In the genomic region with DNA sequence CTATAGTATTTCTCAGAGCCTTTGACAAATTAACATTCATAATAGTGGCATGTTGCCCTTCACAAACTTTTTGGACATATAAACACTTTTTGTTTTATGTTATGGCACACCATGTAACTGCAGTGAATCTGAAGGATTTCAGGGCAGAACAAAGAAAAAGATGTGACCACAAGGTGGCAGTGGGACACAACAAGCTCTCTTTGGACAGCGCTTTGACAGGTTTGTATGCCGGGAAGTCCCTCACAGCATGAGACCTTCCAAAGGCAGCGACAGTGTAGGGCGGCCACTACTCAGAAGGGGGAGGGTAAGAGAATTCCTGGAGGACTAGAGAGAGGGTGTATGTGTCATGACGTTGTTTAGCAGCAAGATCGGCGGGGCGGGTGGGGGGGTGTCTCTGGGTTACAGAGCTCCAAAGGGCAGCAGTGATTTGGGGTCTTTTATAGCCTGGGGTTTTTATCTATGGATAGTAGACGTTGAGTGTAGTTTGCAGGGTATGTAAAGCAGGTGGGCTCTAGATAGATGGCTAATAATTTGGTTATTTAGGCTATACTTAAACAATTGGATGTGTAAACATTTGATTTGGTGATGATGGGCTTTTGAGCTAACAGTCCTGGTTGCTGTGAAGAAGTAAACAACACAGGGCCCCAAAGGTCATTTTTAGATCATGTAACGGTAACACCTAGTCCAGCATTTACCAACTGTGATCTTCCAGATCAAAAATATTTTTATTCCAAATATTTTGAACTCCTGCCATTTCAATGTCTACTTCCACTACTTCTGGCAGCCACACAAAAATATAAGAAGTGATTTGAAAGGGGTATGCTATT, we compare ENCODE assay signal across 1 cellular context.
TF ChIP-seq lines count a peak whose summit lies in the region.

No MANE protein-coding gene starts in this region.

TF ChIP-seq in HEK293, 187 proteins besides CTCF, POLR2A, EP300 and RAD21 (continued from another document and continues in another):
- TF ChIP-seq, protein P1, sequence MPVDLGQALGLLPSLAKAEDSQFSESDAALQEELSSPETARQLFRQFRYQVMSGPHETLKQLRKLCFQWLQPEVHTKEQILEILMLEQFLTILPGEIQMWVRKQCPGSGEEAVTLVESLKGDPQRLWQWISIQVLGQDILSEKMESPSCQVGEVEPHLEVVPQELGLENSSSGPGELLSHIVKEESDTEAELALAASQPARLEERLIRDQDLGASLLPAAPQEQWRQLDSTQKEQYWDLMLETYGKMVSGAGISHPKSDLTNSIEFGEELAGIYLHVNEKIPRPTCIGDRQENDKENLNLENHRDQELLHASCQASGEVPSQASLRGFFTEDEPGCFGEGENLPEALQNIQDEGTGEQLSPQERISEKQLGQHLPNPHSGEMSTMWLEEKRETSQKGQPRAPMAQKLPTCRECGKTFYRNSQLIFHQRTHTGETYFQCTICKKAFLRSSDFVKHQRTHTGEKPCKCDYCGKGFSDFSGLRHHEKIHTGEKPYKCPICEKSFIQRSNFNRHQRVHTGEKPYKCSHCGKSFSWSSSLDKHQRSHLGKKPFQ (tag by site-specific recombination; IDR thresholded peaks at IDR 0.05), result no peak
- 0 out of 2 replicates have a peak, but pooled peaks have one; percentile 56 for TF ChIP-seq ZNF184 (tag by site-specific recombination; IDR thresholded peaks at IDR 0.05)
- no peak for TF ChIP-seq ZNF214 (tag by site-specific recombination; IDR thresholded peaks at IDR 0.05; ENCODE audit: borderline replicate concordance)
- no peak for TF ChIP-seq ZNF121 (tag by site-specific recombination; IDR thresholded peaks at IDR 0.05)
- TF ChIP-seq ZNF658 (tag by site-specific recombination; IDR thresholded peaks at IDR 0.05), result no peak
- no peak for TF ChIP-seq ZBTB21 (tag by site-specific recombination; IDR thresholded peaks at IDR 0.05)
- no peak for TF ChIP-seq ZNF670 (tag by site-specific recombination; IDR thresholded peaks at IDR 0.05; ENCODE audit: low read depth)
- TF ChIP-seq, protein P2, sequence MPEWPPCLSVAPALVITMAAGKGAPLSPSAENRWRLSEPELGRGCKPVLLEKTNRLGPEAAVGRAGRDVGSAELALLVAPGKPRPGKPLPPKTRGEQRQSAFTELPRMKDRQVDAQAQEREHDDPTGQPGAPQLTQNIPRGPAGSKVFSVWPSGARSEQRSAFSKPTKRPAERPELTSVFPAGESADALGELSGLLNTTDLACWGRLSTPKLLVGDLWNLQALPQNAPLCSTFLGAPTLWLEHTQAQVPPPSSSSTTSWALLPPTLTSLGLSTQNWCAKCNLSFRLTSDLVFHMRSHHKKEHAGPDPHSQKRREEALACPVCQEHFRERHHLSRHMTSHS (tag by site-specific recombination; IDR thresholded peaks at IDR 0.05), result no peak
- TF ChIP-seq, protein P3, sequence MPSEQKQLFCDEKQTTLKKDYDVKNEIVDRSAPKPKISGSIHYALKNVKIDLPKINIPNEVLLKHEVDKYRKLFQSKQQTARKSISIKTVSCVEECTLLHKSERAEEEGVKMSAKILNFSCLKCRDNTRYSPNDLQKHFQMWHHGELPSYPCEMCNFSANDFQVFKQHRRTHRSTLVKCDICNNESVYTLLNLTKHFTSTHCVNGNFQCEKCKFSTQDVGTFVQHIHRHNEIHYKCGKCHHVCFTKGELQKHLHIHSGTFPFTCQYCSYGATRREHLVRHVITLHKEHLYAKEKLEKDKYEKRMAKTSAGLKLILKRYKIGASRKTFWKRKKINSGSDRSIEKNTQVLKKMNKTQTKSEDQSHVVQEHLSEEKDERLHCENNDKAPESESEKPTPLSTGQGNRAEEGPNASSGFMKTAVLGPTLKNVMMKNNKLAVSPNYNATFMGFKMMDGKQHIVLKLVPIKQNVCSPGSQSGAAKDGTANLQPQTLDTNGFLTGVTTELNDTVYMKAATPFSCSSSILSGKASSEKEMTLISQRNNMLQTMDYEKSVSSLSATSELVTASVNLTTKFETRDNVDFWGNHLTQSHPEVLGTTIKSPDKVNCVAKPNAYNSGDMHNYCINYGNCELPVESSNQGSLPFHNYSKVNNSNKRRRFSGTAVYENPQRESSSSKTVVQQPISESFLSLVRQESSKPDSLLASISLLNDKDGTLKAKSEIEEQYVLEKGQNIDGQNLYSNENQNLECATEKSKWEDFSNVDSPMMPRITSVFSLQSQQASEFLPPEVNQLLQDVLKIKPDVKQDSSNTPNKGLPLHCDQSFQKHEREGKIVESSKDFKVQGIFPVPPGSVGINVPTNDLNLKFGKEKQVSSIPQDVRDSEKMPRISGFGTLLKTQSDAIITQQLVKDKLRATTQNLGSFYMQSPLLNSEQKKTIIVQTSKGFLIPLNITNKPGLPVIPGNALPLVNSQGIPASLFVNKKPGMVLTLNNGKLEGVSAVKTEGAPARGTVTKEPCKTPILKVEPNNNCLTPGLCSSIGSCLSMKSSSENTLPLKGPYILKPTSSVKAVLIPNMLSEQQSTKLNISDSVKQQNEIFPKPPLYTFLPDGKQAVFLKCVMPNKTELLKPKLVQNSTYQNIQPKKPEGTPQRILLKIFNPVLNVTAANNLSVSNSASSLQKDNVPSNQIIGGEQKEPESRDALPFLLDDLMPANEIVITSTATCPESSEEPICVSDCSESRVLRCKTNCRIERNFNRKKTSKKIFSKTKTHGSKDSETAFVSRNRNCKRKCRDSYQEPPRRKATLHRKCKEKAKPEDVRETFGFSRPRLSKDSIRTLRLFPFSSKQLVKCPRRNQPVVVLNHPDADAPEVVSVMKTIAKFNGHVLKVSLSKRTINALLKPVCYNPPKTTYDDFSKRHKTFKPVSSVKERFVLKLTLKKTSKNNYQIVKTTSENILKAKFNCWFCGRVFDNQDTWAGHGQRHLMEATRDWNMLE (tag by site-specific recombination; conservative IDR thresholded peaks at IDR 0.05; ENCODE audit: low read depth), result peak; percentile 67
- no peak for TF ChIP-seq ZNF555 (tag by site-specific recombination; conservative IDR thresholded peaks at IDR 0.05)
- TF ChIP-seq ZNF76 (tag by site-specific recombination; IDR thresholded peaks at IDR 0.05; ENCODE audit: borderline replicate concordance, low read depth), result no peak
- TF ChIP-seq ZNF544 (tag by site-specific recombination; IDR thresholded peaks at IDR 0.05), result no peak
- TF ChIP-seq ZNF837 (tag by site-specific recombination; IDR thresholded peaks at IDR 0.05), result no peak
- no peak for TF ChIP-seq KLF16 (tag by site-specific recombination; IDR thresholded peaks at IDR 0.05)
- no peak for TF ChIP-seq SP2 (tag by site-specific recombination; IDR thresholded peaks at IDR 0.05)
- TF ChIP-seq ZNF624 (tag by site-specific recombination; IDR thresholded peaks at IDR 0.05), result no peak
- no peak for TF ChIP-seq KLF1 (tag by site-specific recombination; IDR thresholded peaks at IDR 0.05)
- TF ChIP-seq TCF7L2 (IDR thresholded peaks at IDR 0.05; ENCODE audit: borderline replicate concordance, low read depth, low read length), result no peak
- no peak for TF ChIP-seq KLF7 (tag by site-specific recombination; IDR thresholded peaks at IDR 0.05; ENCODE audit: borderline replicate concordance)
- 0 out of 2 replicates have a peak, but pooled peaks have one; percentile 23 for TF ChIP-seq ZBTB8A (tag by site-specific recombination; IDR thresholded peaks at IDR 0.05)
- no peak for TF ChIP-seq GLIS1 (tag by site-specific recombination; IDR thresholded peaks at IDR 0.05)
- TF ChIP-seq ZNF626 (tag by site-specific recombination; IDR thresholded peaks at IDR 0.05), result peak; percentile 61; the same call in 1 of the 2 replicates
- TF ChIP-seq ZNF223 (tag by site-specific recombination; IDR thresholded peaks at IDR 0.05), result no peak
- TF ChIP-seq TRIM28 (IDR thresholded peaks at IDR 0.05; ENCODE audit: borderline replicate concordance, low read length), result 0 out of 2 replicates have a peak, but pooled peaks have one; percentile 50
- TF ChIP-seq ZNF600 (tag by site-specific recombination; IDR thresholded peaks at IDR 0.05), result peak; percentile 73; the same call in 1 of the 2 replicates
- TF ChIP-seq ZNF324 (tag by site-specific recombination; IDR thresholded peaks at IDR 0.05), result 0 out of 2 replicates have a peak, but pooled peaks have one; percentile 46
- TF ChIP-seq, protein P4, sequence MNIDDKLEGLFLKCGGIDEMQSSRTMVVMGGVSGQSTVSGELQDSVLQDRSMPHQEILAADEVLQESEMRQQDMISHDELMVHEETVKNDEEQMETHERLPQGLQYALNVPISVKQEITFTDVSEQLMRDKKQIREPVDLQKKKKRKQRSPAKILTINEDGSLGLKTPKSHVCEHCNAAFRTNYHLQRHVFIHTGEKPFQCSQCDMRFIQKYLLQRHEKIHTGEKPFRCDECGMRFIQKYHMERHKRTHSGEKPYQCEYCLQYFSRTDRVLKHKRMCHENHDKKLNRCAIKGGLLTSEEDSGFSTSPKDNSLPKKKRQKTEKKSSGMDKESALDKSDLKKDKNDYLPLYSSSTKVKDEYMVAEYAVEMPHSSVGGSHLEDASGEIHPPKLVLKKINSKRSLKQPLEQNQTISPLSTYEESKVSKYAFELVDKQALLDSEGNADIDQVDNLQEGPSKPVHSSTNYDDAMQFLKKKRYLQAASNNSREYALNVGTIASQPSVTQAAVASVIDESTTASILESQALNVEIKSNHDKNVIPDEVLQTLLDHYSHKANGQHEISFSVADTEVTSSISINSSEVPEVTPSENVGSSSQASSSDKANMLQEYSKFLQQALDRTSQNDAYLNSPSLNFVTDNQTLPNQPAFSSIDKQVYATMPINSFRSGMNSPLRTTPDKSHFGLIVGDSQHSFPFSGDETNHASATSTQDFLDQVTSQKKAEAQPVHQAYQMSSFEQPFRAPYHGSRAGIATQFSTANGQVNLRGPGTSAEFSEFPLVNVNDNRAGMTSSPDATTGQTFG (tag by site-specific recombination; IDR thresholded peaks at IDR 0.05; ENCODE audit: borderline replicate concordance), result no peak
- peak; percentile 85 for TF ChIP-seq ZNF660 (tag by site-specific recombination; IDR thresholded peaks at IDR 0.05)
- TF ChIP-seq, protein P5, sequence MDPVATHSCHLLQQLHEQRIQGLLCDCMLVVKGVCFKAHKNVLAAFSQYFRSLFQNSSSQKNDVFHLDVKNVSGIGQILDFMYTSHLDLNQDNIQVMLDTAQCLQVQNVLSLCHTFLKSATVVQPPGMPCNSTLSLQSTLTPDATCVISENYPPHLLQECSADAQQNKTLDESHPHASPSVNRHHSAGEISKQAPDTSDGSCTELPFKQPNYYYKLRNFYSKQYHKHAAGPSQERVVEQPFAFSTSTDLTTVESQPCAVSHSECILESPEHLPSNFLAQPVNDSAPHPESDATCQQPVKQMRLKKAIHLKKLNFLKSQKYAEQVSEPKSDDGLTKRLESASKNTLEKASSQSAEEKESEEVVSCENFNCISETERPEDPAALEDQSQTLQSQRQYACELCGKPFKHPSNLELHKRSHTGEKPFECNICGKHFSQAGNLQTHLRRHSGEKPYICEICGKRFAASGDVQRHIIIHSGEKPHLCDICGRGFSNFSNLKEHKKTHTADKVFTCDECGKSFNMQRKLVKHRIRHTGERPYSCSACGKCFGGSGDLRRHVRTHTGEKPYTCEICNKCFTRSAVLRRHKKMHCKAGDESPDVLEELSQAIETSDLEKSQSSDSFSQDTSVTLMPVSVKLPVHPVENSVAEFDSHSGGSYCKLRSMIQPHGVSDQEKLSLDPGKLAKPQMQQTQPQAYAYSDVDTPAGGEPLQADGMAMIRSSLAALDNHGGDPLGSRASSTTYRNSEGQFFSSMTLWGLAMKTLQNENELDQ (tag by site-specific recombination; IDR thresholded peaks at IDR 0.05; ENCODE audit: low read depth), result no peak
- peak; percentile 97 for TF ChIP-seq ZNF654 (tag by site-specific recombination; IDR thresholded peaks at IDR 0.05; ENCODE audit: low read depth)
- TF ChIP-seq ZBTB7A (tag by site-specific recombination; IDR thresholded peaks at IDR 0.05; ENCODE audit: low read depth), result no peak
- TF ChIP-seq HOXC10 (CRISPR knock-in tag; IDR thresholded peaks at IDR 0.05), result no peak
- no peak for TF ChIP-seq ZNF274 (IDR thresholded peaks at IDR 0.05; ENCODE audit: low read length)
- no peak for TF ChIP-seq ZNF274 (tag by site-specific recombination; IDR thresholded peaks at IDR 0.05; ENCODE audit: borderline replicate concordance)
- TF ChIP-seq SALL2 (tag by site-specific recombination; IDR thresholded peaks at IDR 0.05; ENCODE audit: borderline replicate concordance), result no peak
- TF ChIP-seq ZFP41 (tag by site-specific recombination; IDR thresholded peaks at IDR 0.05; ENCODE audit: borderline replicate concordance), result no peak
- TF ChIP-seq ZNF514 (tag by site-specific recombination; IDR thresholded peaks at IDR 0.05), result no peak
- TF ChIP-seq ZNF366 (tag by site-specific recombination; conservative IDR thresholded peaks at IDR 0.05), result no peak
- TF ChIP-seq ZNF707 (tag by site-specific recombination; IDR thresholded peaks at IDR 0.05), result no peak
- TF ChIP-seq, protein P6, sequence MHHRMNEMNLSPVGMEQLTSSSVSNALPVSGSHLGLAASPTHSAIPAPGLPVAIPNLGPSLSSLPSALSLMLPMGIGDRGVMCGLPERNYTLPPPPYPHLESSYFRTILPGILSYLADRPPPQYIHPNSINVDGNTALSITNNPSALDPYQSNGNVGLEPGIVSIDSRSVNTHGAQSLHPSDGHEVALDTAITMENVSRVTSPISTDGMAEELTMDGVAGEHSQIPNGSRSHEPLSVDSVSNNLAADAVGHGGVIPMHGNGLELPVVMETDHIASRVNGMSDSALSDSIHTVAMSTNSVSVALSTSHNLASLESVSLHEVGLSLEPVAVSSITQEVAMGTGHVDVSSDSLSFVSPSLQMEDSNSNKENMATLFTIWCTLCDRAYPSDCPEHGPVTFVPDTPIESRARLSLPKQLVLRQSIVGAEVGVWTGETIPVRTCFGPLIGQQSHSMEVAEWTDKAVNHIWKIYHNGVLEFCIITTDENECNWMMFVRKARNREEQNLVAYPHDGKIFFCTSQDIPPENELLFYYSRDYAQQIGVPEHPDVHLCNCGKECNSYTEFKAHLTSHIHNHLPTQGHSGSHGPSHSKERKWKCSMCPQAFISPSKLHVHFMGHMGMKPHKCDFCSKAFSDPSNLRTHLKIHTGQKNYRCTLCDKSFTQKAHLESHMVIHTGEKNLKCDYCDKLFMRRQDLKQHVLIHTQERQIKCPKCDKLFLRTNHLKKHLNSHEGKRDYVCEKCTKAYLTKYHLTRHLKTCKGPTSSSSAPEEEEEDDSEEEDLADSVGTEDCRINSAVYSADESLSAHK (tag by site-specific recombination; IDR thresholded peaks at IDR 0.05), result no peak
- TF ChIP-seq, protein P7, sequence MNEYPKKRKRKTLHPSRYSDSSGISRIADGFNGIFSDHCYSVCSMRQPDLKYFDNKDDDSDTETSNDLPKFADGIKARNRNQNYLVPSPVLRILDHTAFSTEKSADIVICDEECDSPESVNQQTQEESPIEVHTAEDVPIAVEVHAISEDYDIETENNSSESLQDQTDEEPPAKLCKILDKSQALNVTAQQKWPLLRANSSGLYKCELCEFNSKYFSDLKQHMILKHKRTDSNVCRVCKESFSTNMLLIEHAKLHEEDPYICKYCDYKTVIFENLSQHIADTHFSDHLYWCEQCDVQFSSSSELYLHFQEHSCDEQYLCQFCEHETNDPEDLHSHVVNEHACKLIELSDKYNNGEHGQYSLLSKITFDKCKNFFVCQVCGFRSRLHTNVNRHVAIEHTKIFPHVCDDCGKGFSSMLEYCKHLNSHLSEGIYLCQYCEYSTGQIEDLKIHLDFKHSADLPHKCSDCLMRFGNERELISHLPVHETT (tag by site-specific recombination; IDR thresholded peaks at IDR 0.05), result no peak
- TF ChIP-seq ZNF785 (tag by site-specific recombination; IDR thresholded peaks at IDR 0.05), result no peak
